In the genomic region with DNA sequence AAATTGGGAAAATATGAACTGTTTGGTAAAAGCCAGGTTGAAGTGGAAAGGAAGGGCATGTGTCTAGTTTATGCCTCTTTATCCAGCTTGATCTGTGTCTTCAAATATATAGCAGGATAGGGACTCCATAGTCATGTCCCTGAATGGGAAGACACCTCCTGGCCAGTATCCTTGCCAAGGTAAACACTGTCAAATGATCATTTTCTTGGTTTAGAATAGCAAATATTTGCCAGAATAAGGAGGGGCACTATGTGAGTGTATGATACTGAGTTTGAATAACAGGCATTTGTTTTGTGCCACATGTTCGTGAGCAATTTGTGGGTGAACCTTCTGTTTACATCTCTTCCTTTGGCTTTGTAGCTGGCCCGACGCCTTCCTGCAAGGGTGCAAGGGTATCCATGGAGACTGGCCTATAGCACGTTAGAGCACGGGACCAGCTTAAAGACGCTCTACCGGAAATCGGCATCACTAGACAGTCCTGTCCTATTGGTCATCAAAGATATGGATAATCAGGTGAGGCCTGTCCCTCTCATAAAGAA, we compare ENCODE assay signal across 20 cellular contexts. TPM values are rescaled to one million over a fixed set of nuclear protein-coding genes. Genes with fewer than 3 reads are reported as not detected.
DNase-seq lines count a peak whose midpoint lies in the region.
"Had no signal": no experiment of that assay in that cellular context is flagged by ENCODE, and none has a peak within 500 bp of the region (broad histone marks: within the 10 kb centered on the region; RNA-seq: fewer than 3 reads in every experiment).

No MANE protein-coding gene starts in this region.

- H4K8ac ChIP-seq in trophoblast cell (ENCODE audit: low read depth, low read length): peak overlapping the region; percentile 41

- H3K4me1 ChIP-seq in trophoblast cell (ENCODE audit: control insufficient read depth in 1 of 2, insufficient read depth in 2 of 2, low read length in 2 of 2): peaks cover 9 to 18% of the 10 kb centered on the region in 2 experiments
- peaks cover 9% of the 10 kb centered on the region for H3K4me1 ChIP-seq in CD8-positive, alpha-beta memory T cell (ENCODE audit: insufficient read depth, low read length)

- H3K4me2 ChIP-seq in trophoblast cell (ENCODE audit: low read length): no peak overlapping the region

- CTCF ChIA-PET in activated naive CD4-positive, alpha-beta T cell treated with anti-CD3 and anti-CD28 coated beads for 36 hours (lab: Charles Lee): interaction anchor here (1.0 to 2.5 kb wide), 7 partner anchors 10 to 144 kb away, joined by 3 to 7 read pairs (median 3); partner anchors contain the start of gene HINT3
- CTCF ChIA-PET in CD8-positive, alpha-beta memory T cell (lab: Charles Lee): interaction anchor here (1.2 to 2.9 kb wide), 3 partner anchors 16 to 131 kb away, joined by 3 to 9 read pairs (median 3); partner anchors contain the start of genes HINT3 and NCOA7

- H2AK5ac ChIP-seq in trophoblast cell (ENCODE audit: low read length): no peak overlapping the region

- no peaks in the 10 kb centered on the region for H3K9me3 Mint-ChIP-seq in activated naive CD4-positive, alpha-beta T cell treated with anti-CD3 and anti-CD28 coated beads, Interleukin-2, amount 50 U/mL, for 24 hours
- H3K9me3 Mint-ChIP-seq in activated naive CD4-positive, alpha-beta T cell treated with anti-CD3 and anti-CD28 coated beads for 36 hours: no peaks in the 10 kb centered on the region
- H3K9me3 Mint-ChIP-seq in activated T-helper 1 cell treated with anti-CD3 and anti-CD28 coated beads, Interleukin-12 subunit alpha, Interleukin-12 subunit beta, Interleukin-2, Interleukin-4 antibody, amounts not matched to agents 30 ng/mL and 10 ng/mL and 1 ng/mL, durations not matched to agents 14 hours and 24 hours and 36 hours: no peaks in the 10 kb centered on the region
- H3K9me3 Mint-ChIP-seq in CD8-positive, alpha-beta memory T cell: no peaks in the 10 kb centered on the region
- H3K9me3 Mint-ChIP-seq: activated naive CD4-positive, alpha-beta T cell treated with anti-CD3 and anti-CD28 coated beads, Interleukin-2, amount 10 ng/mL, durations not matched to agents 7 days and 5 days; nephron progenitor cell had no signal

- H3K4me3 ChIP-seq in trophoblast cell (ENCODE audit: low read depth, low read length): no peak overlapping the region
- H3K4me3 ChIP-seq in CD8-positive, alpha-beta memory T cell (ENCODE audit: low read length): no peak overlapping the region
- H3K4me3 ChIP-seq: ascending aorta had no signal

- peaks cover 43% of the 10 kb centered on the region for H3K4me1 Mint-ChIP-seq in activated naive CD4-positive, alpha-beta T cell treated with anti-CD3 and anti-CD28 coated beads, Interleukin-2, amount 50 U/mL, for 24 hours
- peaks cover 44% of the 10 kb centered on the region for H3K4me1 Mint-ChIP-seq in activated naive CD4-positive, alpha-beta T cell treated with anti-CD3 and anti-CD28 coated beads for 36 hours (ENCODE audit: low read depth)
- peaks cover 74% of the 10 kb centered on the region for H3K4me1 Mint-ChIP-seq in activated T-helper 1 cell treated with anti-CD3 and anti-CD28 coated beads, Interleukin-12 subunit alpha, Interleukin-12 subunit beta, Interleukin-2, Interleukin-4 antibody, amounts not matched to agents 30 ng/mL and 10 ng/mL and 1 ng/mL, durations not matched to agents 14 hours and 24 hours and 36 hours (ENCODE audit: low read depth)
- H3K4me1 Mint-ChIP-seq in CD8-positive, alpha-beta memory T cell: peaks cover 19 to 27% (median 21%) of the 10 kb centered on the region in 3 donors

- no peak overlapping the region for H2BK12ac ChIP-seq in trophoblast cell (ENCODE audit: low read length)

- no peak overlapping the region for H3K4me3 Mint-ChIP-seq in activated naive CD4-positive, alpha-beta T cell treated with anti-CD3 and anti-CD28 coated beads, Interleukin-2, amount 50 U/mL, for 24 hours
- H3K4me3 Mint-ChIP-seq in activated naive CD4-positive, alpha-beta T cell treated with anti-CD3 and anti-CD28 coated beads for 36 hours: no peak overlapping the region
- H3K4me3 Mint-ChIP-seq in activated T-helper 1 cell treated with anti-CD3 and anti-CD28 coated beads, Interleukin-12 subunit alpha, Interleukin-12 subunit beta, Interleukin-2, Interleukin-4 antibody, amounts not matched to agents 30 ng/mL and 10 ng/mL and 1 ng/mL, durations not matched to agents 14 hours and 24 hours and 36 hours: peak overlapping the region; percentile 40
- no peak overlapping the region for H3K4me3 Mint-ChIP-seq in CD8-positive, alpha-beta memory T cell
- H3K4me3 Mint-ChIP-seq: activated naive CD4-positive, alpha-beta T cell treated with anti-CD3 and anti-CD28 coated beads, Interleukin-2, amount 10 ng/mL, durations not matched to agents 7 days and 5 days; nephron progenitor cell had no signal

- H3K4ac ChIP-seq in trophoblast cell (ENCODE audit: low read depth, low read length): no peak overlapping the region

- H4K91ac ChIP-seq in trophoblast cell (ENCODE audit: low read depth, low read length): no peak overlapping the region

- no peaks in the 10 kb centered on the region for H3K27me3 Mint-ChIP-seq in activated naive CD4-positive, alpha-beta T cell treated with anti-CD3 and anti-CD28 coated beads, Interleukin-2, amount 50 U/mL, for 24 hours
- H3K27me3 Mint-ChIP-seq in activated naive CD4-positive, alpha-beta T cell treated with anti-CD3 and anti-CD28 coated beads for 36 hours (ENCODE audit: low read depth): no peaks in the 10 kb centered on the region
- no peaks in the 10 kb centered on the region for H3K27me3 Mint-ChIP-seq in activated T-helper 1 cell treated with anti-CD3 and anti-CD28 coated beads, Interleukin-12 subunit alpha, Interleukin-12 subunit beta, Interleukin-2, Interleukin-4 antibody, amounts not matched to agents 30 ng/mL and 10 ng/mL and 1 ng/mL, durations not matched to agents 14 hours and 24 hours and 36 hours (ENCODE audit: insufficient read depth)
- no peaks in the 10 kb centered on the region for H3K27me3 Mint-ChIP-seq in CD8-positive, alpha-beta memory T cell
- H3K27me3 Mint-ChIP-seq: activated naive CD4-positive, alpha-beta T cell treated with anti-CD3 and anti-CD28 coated beads, Interleukin-2, amount 10 ng/mL, durations not matched to agents 7 days and 5 days had no signal

- H4K12ac ChIP-seq in trophoblast cell (ENCODE audit: low read depth, low read length): no peak overlapping the region

- H3K27me3 ChIP-seq in trophoblast cell (ENCODE audit: insufficient read depth, low read length): no peaks in the 10 kb centered on the region
- no peaks in the 10 kb centered on the region for H3K27me3 ChIP-seq in CD8-positive, alpha-beta memory T cell (ENCODE audit: insufficient read depth, low read length, poor library complexity, severe bottlenecking)
- H3K27me3 ChIP-seq: ascending aorta, pancreas had no signal

- H3K27ac ChIP-seq in trophoblast cell (ENCODE audit: low read depth, low read length): no peak overlapping the region
- no peak overlapping the region for H3K27ac ChIP-seq in CD8-positive, alpha-beta memory T cell (ENCODE audit: low read depth, low read length)
- H3K27ac ChIP-seq: ascending aorta had no signal

- H3K36me3 Mint-ChIP-seq in activated naive CD4-positive, alpha-beta T cell treated with anti-CD3 and anti-CD28 coated beads, Interleukin-2, amount 50 U/mL, for 24 hours: peaks cover 37% of the 10 kb centered on the region
- peaks cover 61% of the 10 kb centered on the region for H3K36me3 Mint-ChIP-seq in activated naive CD4-positive, alpha-beta T cell treated with anti-CD3 and anti-CD28 coated beads for 36 hours (ENCODE audit: low read depth)
- peaks cover 59% of the 10 kb centered on the region for H3K36me3 Mint-ChIP-seq in activated T-helper 1 cell treated with anti-CD3 and anti-CD28 coated beads, Interleukin-12 subunit alpha, Interleukin-12 subunit beta, Interleukin-2, Interleukin-4 antibody, amounts not matched to agents 30 ng/mL and 10 ng/mL and 1 ng/mL, durations not matched to agents 14 hours and 24 hours and 36 hours (ENCODE audit: low read depth)
- H3K36me3 Mint-ChIP-seq in CD8-positive, alpha-beta memory T cell: peaks cover 7 to 84% (median 27%) of the 10 kb centered on the region in 3 donors

- intact Hi-C loops in activated naive CD4-positive, alpha-beta T cell treated with anti-CD3 and anti-CD28 coated beads for 36 hours (cut with micrococcal nuclease): no loop called here
- intact Hi-C loops in activated T-helper 1 cell treated with anti-CD3 and anti-CD28 coated beads, Interleukin-12 subunit alpha, Interleukin-12 subunit beta, Interleukin-2, Interleukin-4 antibody, amounts not matched to agents 30 ng/mL and 10 ng/mL and 1 ng/mL, durations not matched to agents 14 hours and 24 hours and 36 hours (cut with micrococcal nuclease): no loop called here

- H2BK120ac ChIP-seq in trophoblast cell (ENCODE audit: insufficient read depth, low read length, poor library complexity): no peak overlapping the region

- no CpG with 5 or more reads among the region's 8 CpGs for WGBS in trophoblast cell (ENCODE audit: extremely low coverage, insufficient coverage, insufficient read length)

- no peak overlapping the region for H3K23ac ChIP-seq in trophoblast cell (ENCODE audit: low read length)

- H3K27ac Mint-ChIP-seq in activated naive CD4-positive, alpha-beta T cell treated with anti-CD3 and anti-CD28 coated beads, Interleukin-2, amount 50 U/mL, for 24 hours: peak overlapping the region; percentile 35
- no peak overlapping the region for H3K27ac Mint-ChIP-seq in activated naive CD4-positive, alpha-beta T cell treated with anti-CD3 and anti-CD28 coated beads for 36 hours
- H3K27ac Mint-ChIP-seq in activated T-helper 1 cell treated with anti-CD3 and anti-CD28 coated beads, Interleukin-12 subunit alpha, Interleukin-12 subunit beta, Interleukin-2, Interleukin-4 antibody, amounts not matched to agents 30 ng/mL and 10 ng/mL and 1 ng/mL, durations not matched to agents 14 hours and 24 hours and 36 hours: no peak overlapping the region
- peak overlapping the region in 3 of 8 donors; percentile 9 to 56 (median 55) for H3K27ac Mint-ChIP-seq in CD8-positive, alpha-beta memory T cell
- H3K27ac Mint-ChIP-seq: activated naive CD4-positive, alpha-beta T cell treated with anti-CD3 and anti-CD28 coated beads, Interleukin-2, amount 10 ng/mL, durations not matched to agents 7 days and 5 days; nephron progenitor cell had no signal

- H3K18ac ChIP-seq in trophoblast cell (ENCODE audit: low read length): no peak overlapping the region

- no peak overlapping the region for H2AFZ ChIP-seq in trophoblast cell (ENCODE audit: insufficient read depth, low read length, poor library complexity)

- H3K9ac ChIP-seq in trophoblast cell (ENCODE audit: low read length): no peak overlapping the region

- no peaks in the 10 kb centered on the region for H3K9me3 ChIP-seq in trophoblast cell (ENCODE audit: insufficient read depth, low read depth, low read length)
- no peaks in the 10 kb centered on the region for H3K9me3 ChIP-seq in CD8-positive, alpha-beta memory T cell (ENCODE audit: low read length)
- H3K9me3 ChIP-seq: ascending aorta, pancreas had no signal

- peaks cover 10% of the 10 kb centered on the region for H3K79me1 ChIP-seq in trophoblast cell (ENCODE audit: low read length)

- no peak overlapping the region for H3K14ac ChIP-seq in trophoblast cell (ENCODE audit: low read length)

- peaks cover 4% of the 10 kb centered on the region in 2 experiments for H3K36me3 ChIP-seq in trophoblast cell (ENCODE audit: control insufficient read depth in 1 of 2, insufficient read depth in 2 of 2, low read length in 2 of 2)
- peaks cover 19% of the 10 kb centered on the region for H3K36me3 ChIP-seq in CD8-positive, alpha-beta memory T cell (ENCODE audit: insufficient read depth, low read length)

- POLR2A ChIA-PET in CD8-positive, alpha-beta memory T cell (lab: Charles Lee): no interaction called here

- DNase-seq in activated naive CD4-positive, alpha-beta T cell treated with anti-CD3 and anti-CD28 coated beads for 36 hours: no peak
- DNase-seq in NCI-H460 (ENCODE audit: extremely low read depth, low read depth): peak; percentile 67
- DNase-seq in activated T-helper 1 cell treated with anti-CD3 and anti-CD28 coated beads, Interleukin-12 subunit alpha, Interleukin-12 subunit beta, Interleukin-2, Interleukin-4 antibody, amounts not matched to agents 30 ng/mL and 10 ng/mL and 1 ng/mL, durations not matched to agents 14 hours and 24 hours and 36 hours (ENCODE audit: low spot score): no peak
- no peak for DNase-seq in trophoblast cell
- no peak for DNase-seq in CD8-positive, alpha-beta memory T cell
- DNase-seq in NCI-H1436 treated with DMSO at 0.1 percent for 48 hours (lab: John Stamatoyannopoulos, UW): no peak
- DNase-seq in cerebellum (ENCODE audit: low spot score): no peak
- DNase-seq: ACHN; activated naive CD4-positive, alpha-beta T cell treated with anti-CD3 and anti-CD28 coated beads, Interleukin-2, amount 10 ng/mL, durations not matched to agents 7 days and 5 days; caudate nucleus; IMR-90; NCI-H2171; NCI-H526; nephron progenitor cell; pancreas; SHP77 treated with DMSO at 0.1 percent for 48 hours; stimulated activated naive CD8-positive, alpha-beta T cell treated with anti-CD3 and anti-CD28 coated beads, Interleukin-15, Interleukin-2, amounts not matched to agents 100 U/mL and 50 U/mL, for 24 hours; T1000 had no signal

- H3K79me2 ChIP-seq in trophoblast cell (ENCODE audit: control insufficient read depth, insufficient read depth, low read length, poor library complexity): no peaks in the 10 kb centered on the region

- H2BK5ac ChIP-seq in trophoblast cell (ENCODE audit: low read depth, low read length, poor library complexity): no peak overlapping the region

RNA-seq across cellular contexts. Expression of gene HINT3, which starts 34.2 kb away (rescaled TPM):
- total RNA-seq in activated naive CD4-positive, alpha-beta T cell treated with anti-CD3 and anti-CD28 coated beads for 36 hours: 10 to 100 TPM; 10.6 to 10.9 TPM
- total RNA-seq in NCI-H460 (2014; rRNA removed; shearing (Covaris generic)): 43.7 and 45.4 TPM in 2 replicates
- polyA plus RNA-seq in NCI-H460 (2014; cell fraction: nucleus; rRNA removed): 18.1 and 36.3 TPM in 2 replicates
- total RNA-seq in activated T-helper 1 cell treated with anti-CD3 and anti-CD28 coated beads, Interleukin-12 subunit alpha, Interleukin-12 subunit beta, Interleukin-2, Interleukin-4 antibody, amounts not matched to agents 30 ng/mL and 10 ng/mL and 1 ng/mL, durations not matched to agents 14 hours and 24 hours and 36 hours: 9.4 and 9.6 TPM in 2 replicates
- polyA plus RNA-seq in trophoblast cell (2013): 6.9 TPM in 2 replicates
- 10 to 100 TPM; 12.1 to 12.8 TPM for total RNA-seq in CD8-positive, alpha-beta memory T cell
- polyA plus RNA-seq in CD8-positive, alpha-beta memory T cell: 10.4 TPM
- total RNA-seq in cerebellum: 44.2 TPM
